ENCODE assay signal across 8 cellular contexts in the genomic region with DNA sequence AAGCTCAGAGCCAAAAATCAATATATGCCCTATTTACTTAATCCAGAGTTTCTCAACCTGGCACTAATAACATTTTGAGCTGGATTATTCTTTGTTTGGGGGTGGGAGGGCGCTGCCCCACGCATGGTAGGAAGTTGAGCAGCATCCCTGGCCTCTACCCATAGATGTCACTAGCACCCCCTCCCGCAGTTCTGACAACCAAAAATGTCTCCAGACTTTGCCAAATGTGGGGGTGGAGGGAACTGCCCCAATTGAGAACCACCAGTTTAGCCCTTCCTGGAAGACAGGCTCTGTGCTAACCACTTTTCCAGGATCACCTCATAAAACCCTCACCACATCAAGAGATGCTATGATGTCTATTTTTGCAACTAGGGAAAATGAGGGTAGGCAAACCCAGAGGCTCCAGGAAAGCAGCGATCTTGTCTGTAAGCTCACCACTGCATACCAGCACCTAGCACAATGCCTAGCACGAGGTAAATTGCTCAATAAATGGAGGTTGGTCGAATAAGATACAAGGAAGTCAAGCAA. TPM values are rescaled to one million over a fixed set of nuclear protein-coding genes. Genes with fewer than 3 reads are reported as not detected.
DNase-seq lines count a peak whose midpoint lies in the region; ATAC-seq and TF ChIP-seq lines count a peak whose summit lies in the region.

No MANE protein-coding gene starts in this region.

- H3K79me2 ChIP-seq in DOHH2 (ENCODE audit: control insufficient read depth, low read length) (peaks cover 74% of the 10 kb centered on the region), osteoblast (ENCODE audit: insufficient read depth, low read length) (peaks cover 65% of the 10 kb centered on the region)

- H3K4me3 ChIP-seq in DOHH2 (ENCODE audit: low read length) (peak overlapping the region; percentile 85), epithelial cell of proximal tubule (ENCODE audit: low read depth, low read length) (peak overlapping the region; percentile 86), osteoblast (ENCODE audit: insufficient read depth, low read length) (peak overlapping the region; percentile 81)

- H4K20me1 ChIP-seq in DOHH2 (ENCODE audit: control insufficient read depth, insufficient read depth, low read depth, low read length) (peaks cover 21% of the 10 kb centered on the region), osteoblast (ENCODE audit: insufficient read depth, low read length) (peaks cover 38% of the 10 kb centered on the region)

- peaks cover 59% of the 10 kb centered on the region for H3K36me3 ChIP-seq in DOHH2 (ENCODE audit: control insufficient read depth, low read length)
- peaks cover 43% of the 10 kb centered on the region for H3K36me3 ChIP-seq in KOPT-K1 (ENCODE audit: insufficient read depth, low read length)
- peaks cover 32% of the 10 kb centered on the region for H3K36me3 ChIP-seq in osteoblast (ENCODE audit: insufficient read depth, low read length)

- intact Hi-C loops in left colon (cut with DNase I, micrococcal nuclease), result no loop called here

- H3K9me3 ChIP-seq in DOHH2 (ENCODE audit: control insufficient read depth, insufficient read depth, low read length) (no peaks in the 10 kb centered on the region), KOPT-K1 (ENCODE audit: insufficient read depth, low read length, poor library complexity, severe bottlenecking) (no peaks in the 10 kb centered on the region), osteoblast (ENCODE audit: low read depth, low read length) (no peaks in the 10 kb centered on the region)

- DNase-seq in activated CD4-positive, alpha-beta T cell treated with anti-CD3 and anti-CD28 coated beads for 4 hours, result peak; percentile 33 to 56
- no peak for DNase-seq in epithelial cell of proximal tubule (ENCODE audit: low read depth)
- peak; percentile 98 for DNase-seq in osteoblast (ENCODE audit: insufficient read length, low spot score, missing footprints)
- DNase-seq in left colon, result no peak

- H3K27me3 ChIP-seq in DOHH2 (ENCODE audit: control insufficient read depth, low read length), result no peaks in the 10 kb centered on the region
- H3K27me3 ChIP-seq in osteoblast (ENCODE audit: insufficient read depth, low read length), result no peaks in the 10 kb centered on the region

- H2AFZ ChIP-seq in osteoblast (ENCODE audit: low read length), result no peak overlapping the region

- H3K4me1 ChIP-seq in DOHH2 (ENCODE audit: control insufficient read depth, low read length) (peaks cover 63% of the 10 kb centered on the region), osteoblast (ENCODE audit: insufficient read depth, low read length) (peaks cover 32% of the 10 kb centered on the region)

- H3K4me2 ChIP-seq in DOHH2 (ENCODE audit: low read length) (peak overlapping the region; percentile 78), osteoblast (ENCODE audit: insufficient read depth, low read length) (peak overlapping the region; percentile 94)

- H3K9me2 ChIP-seq in DOHH2 (replicated peaks; ENCODE audit: control insufficient read depth, low read length), result no peaks in the 10 kb centered on the region

- H3K27ac ChIP-seq in DOHH2 (ENCODE audit: low read depth, low read length), result peak overlapping the region; percentile 75
- H3K27ac ChIP-seq in KOPT-K1 (ENCODE audit: low read depth, low read length, poor library complexity, severe bottlenecking), result peak overlapping the region; percentile 98
- H3K27ac ChIP-seq in osteoblast (ENCODE audit: low read depth, low read length), result peak overlapping the region; percentile 87

- TF ChIP-seq CTCF in DOHH2 (IDR thresholded peaks at IDR 0.05; ENCODE audit: low read depth, low read length, poor library complexity, severe bottlenecking), result peak; percentile 85
- peak; percentile 54 for TF ChIP-seq CTCF in epithelial cell of proximal tubule (conservative IDR thresholded peaks at IDR 0.05; ENCODE audit: low read depth, low read length)
- peak; percentile 53 for TF ChIP-seq CTCF in osteoblast (IDR thresholded peaks at IDR 0.05; ENCODE audit: extremely low read depth, low read depth, low read length)

- ATAC-seq in left colon (no peak), GM18873 (IDR thresholded peaks at IDR 0.05; ENCODE audit: low FRiP score, unreplicated experiment) (no peak), HG03460 (IDR thresholded peaks at IDR 0.05; ENCODE audit: unreplicated experiment) (no peak)

- peaks cover 14% of the 10 kb centered on the region for H3F3A ChIP-seq in DOHH2 (ENCODE audit: control insufficient read depth, insufficient read depth)

RNA-seq across cellular contexts. Expression of gene TRIR, which starts 1.1 kb away (rescaled TPM):
- 430 and 635 TPM in 2 replicates for total RNA-seq in epithelial cell of proximal tubule
- 123 and 136 TPM in 2 replicates for total RNA-seq in osteoblast
- total RNA-seq in left colon, result 100 to 1,000 TPM; 144 to 162 TPM

RNA-seq across cellular contexts. Expression of gene GET3, which starts 3.9 kb away (rescaled TPM):
- total RNA-seq in epithelial cell of proximal tubule, result 86.6 and 151 TPM in 2 replicates
- total RNA-seq in osteoblast, result 99.5 and 104 TPM in 2 replicates
- 10 to 100 TPM; 50.1 to 56.5 TPM for total RNA-seq in left colon

RNA-seq across cellular contexts. Expression of gene TNPO2, which starts 9.7 kb away (rescaled TPM):
- total RNA-seq in epithelial cell of proximal tubule (21.9 and 33.3 TPM in 2 replicates), osteoblast (36.6 and 39.8 TPM in 2 replicates), left colon (10 to 100 TPM; 39.5 to 74.0 TPM)

RNA-seq across cellular contexts. Expression of gene BEST2, which starts 18.2 kb away (rescaled TPM):
- total RNA-seq in epithelial cell of proximal tubule, result not detected in 2 replicates
- not detected in 2 replicates for total RNA-seq in osteoblast
- 100 to 1,000 TPM; 139 to 207 TPM for total RNA-seq in left colon

RNA-seq across cellular contexts. Expression of gene FBXW9, which starts 37.0 kb away (rescaled TPM):
- 18.5 and 21.3 TPM in 2 replicates for total RNA-seq in epithelial cell of proximal tubule
- total RNA-seq in osteoblast, result 17.1 and 18.5 TPM in 2 replicates
- 1 to 10 TPM; 6.2 to 7.0 TPM for total RNA-seq in left colon

Comparison
In these comparisons a context has a peak if more than half of its experiments do, and no peak if none do; other contexts are left out.
1. DNase-seq: peak in activated CD4-positive, alpha-beta T cell treated with anti-CD3 and anti-CD28 coated beads for 4 hours (2 of 2) and osteoblast (single experiment); none in epithelial cell of proximal tubule (single experiment) and left colon (0 of 2).
2. Peak in every context shown above with its lines, with median percentiles within 50 percentile points of each other: H3K27ac ChIP-seq, H3K4me3 ChIP-seq and CTCF ChIP-seq.